1 cellular context compared by ENCODE assay signal in genomic region chr12:6470375-6471163, GRCh38.
TF ChIP-seq lines count a peak whose summit lies in the region.

TSS of gene VAMP1 (minus strand) at chr12:6470677. CDS start at chr12:6470531, 146 bp downstream.

TF ChIP-seq in HepG2, 621 proteins besides CTCF, POLR2A, EP300 and RAD21 (continued from another document and continues in another):
- no peak for TF ChIP-seq GMEB2 (CRISPR knock-in tag; IDR thresholded peaks at IDR 0.05; ENCODE audit: low read depth)
- peak; percentile 60; the same call in 1 of the 2 replicates for TF ChIP-seq ZNF788 (CRISPR knock-in tag; IDR thresholded peaks at IDR 0.05; ENCODE audit: borderline replicate concordance)
- TF ChIP-seq TEAD2 (CRISPR knock-in tag; IDR thresholded peaks at IDR 0.05): no peak
- TF ChIP-seq ZNF879 (CRISPR knock-in tag; IDR thresholded peaks at IDR 0.05): no peak
- TF ChIP-seq KLF12 (CRISPR knock-in tag; IDR thresholded peaks at IDR 0.05; ENCODE audit: borderline replicate concordance): peak; percentile 59; the same call in 1 of the 2 replicates
- TF ChIP-seq NR3C1 (CRISPR knock-in tag; IDR thresholded peaks at IDR 0.05): no peak
- TF ChIP-seq KAT8 (CRISPR knock-in tag; IDR thresholded peaks at IDR 0.05): peak; percentile 85; the same call in 1 of the 2 replicates
- no peak for TF ChIP-seq XRCC5 (optimal IDR thresholded peaks at IDR 0.05; ENCODE audit: low read length)
- TF ChIP-seq ZSCAN22 (CRISPR knock-in tag; IDR thresholded peaks at IDR 0.05): no peak
- no peak for TF ChIP-seq ZNF775 (CRISPR knock-in tag; IDR thresholded peaks at IDR 0.05; ENCODE audit: borderline replicate concordance)
- no peak for TF ChIP-seq ZNF7 (CRISPR knock-in tag; IDR thresholded peaks at IDR 0.05)
- no peak for TF ChIP-seq ZNF512 (CRISPR knock-in tag; IDR thresholded peaks at IDR 0.05)
- peak; percentile 78; the same call in 1 of the 2 replicates for TF ChIP-seq ZNF350 (CRISPR knock-in tag; IDR thresholded peaks at IDR 0.05; ENCODE audit: borderline replicate concordance, low read depth)
- no peak for TF ChIP-seq ZNF550 (CRISPR knock-in tag; IDR thresholded peaks at IDR 0.05; ENCODE audit: borderline replicate concordance)
- TF ChIP-seq ZNF75D (CRISPR knock-in tag; IDR thresholded peaks at IDR 0.05; ENCODE audit: borderline replicate concordance): no peak
- TF ChIP-seq RFX5 (IDR thresholded peaks at IDR 0.05; ENCODE audit: low read depth, low read length): 0 out of 2 replicates have a peak, but pooled peaks have one; percentile 35
- TF ChIP-seq ZBTB1 (CRISPR knock-in tag; IDR thresholded peaks at IDR 0.05; ENCODE audit: borderline replicate concordance): no peak
- TF ChIP-seq RNF2 (conservative IDR thresholded peaks at IDR 0.05; ENCODE audit: low read depth): no peak; the same call in 1 of the 2 replicates
- TF ChIP-seq ZFP82 (CRISPR knock-in tag; IDR thresholded peaks at IDR 0.05; ENCODE audit: borderline replicate concordance): peak; percentile 79; the same call in 1 of the 2 replicates
- TF ChIP-seq ZNF850 (CRISPR knock-in tag; conservative IDR thresholded peaks at IDR 0.05): no peak
- TF ChIP-seq RBM22 (optimal IDR thresholded peaks at IDR 0.05; ENCODE audit: low read length): no peak
- 0 out of 2 replicates have a peak, but pooled peaks have one; percentile 29 for TF ChIP-seq ZNF331 (CRISPR knock-in tag; IDR thresholded peaks at IDR 0.05)
- TF ChIP-seq HOXD1 (CRISPR knock-in tag; IDR thresholded peaks at IDR 0.05): no peak
- 0 out of 2 replicates have a peak, but pooled peaks have one; percentile 76 for TF ChIP-seq ZBTB8A (CRISPR knock-in tag; IDR thresholded peaks at IDR 0.05; ENCODE audit: borderline replicate concordance, low read depth)
- no peak for TF ChIP-seq FUBP1 (CRISPR knock-in tag; IDR thresholded peaks at IDR 0.05; ENCODE audit: borderline replicate concordance)
- TF ChIP-seq SRF (IDR thresholded peaks at IDR 0.05; ENCODE audit: low read depth, low read length): no peak; the same call in 1 of the 2 replicates
- no peak for TF ChIP-seq ZBTB49 (CRISPR knock-in tag; IDR thresholded peaks at IDR 0.05; ENCODE audit: borderline replicate concordance)
- TF ChIP-seq TFAP4 (IDR thresholded peaks at IDR 0.05; ENCODE audit: borderline replicate concordance, low read depth): peak; percentile 75; the same call in 1 of the 2 replicates
- TF ChIP-seq EZH2 (conservative IDR thresholded peaks at IDR 0.05; ENCODE audit: low read depth, low read length): no peak
- TF ChIP-seq SMARCC2 (IDR thresholded peaks at IDR 0.05): no peak
- no peak; the same call in 1 of the 2 replicates for TF ChIP-seq ZNF124 (CRISPR knock-in tag; IDR thresholded peaks at IDR 0.05)
- no peak for TF ChIP-seq CENPT (CRISPR knock-in tag; IDR thresholded peaks at IDR 0.05; ENCODE audit: low read depth)
- TF ChIP-seq ZNF841 (CRISPR knock-in tag; IDR thresholded peaks at IDR 0.05; ENCODE audit: borderline replicate concordance): no peak
- no peak for TF ChIP-seq RXRA (CRISPR knock-in tag; IDR thresholded peaks at IDR 0.05)
- peak; percentile 40 for TF ChIP-seq SKI (IDR thresholded peaks at IDR 0.05; ENCODE audit: partially characterized antibody)
- no peak for TF ChIP-seq ZEB1 (IDR thresholded peaks at IDR 0.05; ENCODE audit: insufficient replicate concordance, low read depth)
- TF ChIP-seq ATF1 (CRISPR knock-in tag; IDR thresholded peaks at IDR 0.05): no peak; the same call in 1 of the 2 replicates
- no peak for TF ChIP-seq NCOA2 (CRISPR knock-in tag; IDR thresholded peaks at IDR 0.05)
- TF ChIP-seq RARG (CRISPR knock-in tag; IDR thresholded peaks at IDR 0.05; ENCODE audit: low read depth): no peak
- no peak for TF ChIP-seq ZNF503 (CRISPR knock-in tag; IDR thresholded peaks at IDR 0.05)
- TF ChIP-seq SCMH1 (CRISPR knock-in tag; IDR thresholded peaks at IDR 0.05; ENCODE audit: borderline replicate concordance): no peak
- TF ChIP-seq ZNF24 (IDR thresholded peaks at IDR 0.05): no peak
- TF ChIP-seq ZNF30 (CRISPR knock-in tag; IDR thresholded peaks at IDR 0.05): no peak
- TF ChIP-seq XBP1 (CRISPR knock-in tag; IDR thresholded peaks at IDR 0.05): no peak
- peak; percentile 81 for TF ChIP-seq GABPB1 (CRISPR knock-in tag; IDR thresholded peaks at IDR 0.05)
- TF ChIP-seq ZNF496 (CRISPR knock-in tag; IDR thresholded peaks at IDR 0.05; ENCODE audit: insufficient replicate concordance): no peak
- TF ChIP-seq MNT (IDR thresholded peaks at IDR 0.05): no peak
- TF ChIP-seq STAT6 (CRISPR knock-in tag; IDR thresholded peaks at IDR 0.05; ENCODE audit: borderline replicate concordance): peak; percentile 78; the same call in 1 of the 2 replicates
- TF ChIP-seq ZNF773 (CRISPR knock-in tag; IDR thresholded peaks at IDR 0.05; ENCODE audit: borderline replicate concordance): no peak
- TF ChIP-seq POGZ (CRISPR knock-in tag; IDR thresholded peaks at IDR 0.05): peak; percentile 91
- TF ChIP-seq ZNF549 (CRISPR knock-in tag; IDR thresholded peaks at IDR 0.05): peak; percentile 73; the same call in 1 of the 2 replicates
- TF ChIP-seq ZNF660 (CRISPR knock-in tag; IDR thresholded peaks at IDR 0.05; ENCODE audit: borderline replicate concordance, low read depth): no peak
- TF ChIP-seq ELF3 (CRISPR knock-in tag; IDR thresholded peaks at IDR 0.05): peak; percentile 66
- no peak for TF ChIP-seq ARID3A (IDR thresholded peaks at IDR 0.05; ENCODE audit: low read depth, low read length)
